In genomic region chr16:69922200-69922599, GRCh38 we compare ENCODE assay signal across 13 cellular contexts. TPM values are rescaled to one million over a fixed set of nuclear protein-coding genes. Genes with fewer than 3 reads are reported as not detected.
"Had no signal": no experiment of that assay in that cellular context is flagged by ENCODE, and none has a peak within 500 bp of the region (broad histone marks: within the 10 kb centered on the region; RNA-seq: fewer than 3 reads in every experiment).

No MANE protein-coding gene starts in this region.

- H3K9me3 ChIP-seq: esophagus muscularis mucosa, SK-N-SH, stomach had no signal

- H3K9ac ChIP-seq: SK-N-SH had no signal

- H3K27ac ChIP-seq: stomach had no signal

- H3K27me3 ChIP-seq: esophagus muscularis mucosa, stomach had no signal

- DNase-seq: activated CD4-positive, alpha-beta memory T cell treated with anti-CD3 and anti-CD28 coated beads for 36 hours; activated CD4-positive, alpha-beta T cell treated with anti-CD3 and anti-CD28 coated beads for 36 hours; activated naive CD4-positive, alpha-beta T cell; activated naive CD8-positive, alpha-beta T cell treated with anti-CD3 and anti-CD28 coated beads for 36 hours; activated T-cell treated with anti-CD3 and anti-CD28 coated beads for 4 hours; amygdala; effector CD8-positive, alpha-beta T cell; hypothalamus; SK-N-SH; stimulated activated CD4-positive, alpha-beta T cell treated with anti-CD3 and anti-CD28 coated beads, Interleukin-4, amount 100 ng/mL, for 24 hours; stomach had no signal

- H3K4me2 ChIP-seq: SK-N-SH had no signal

- H3K4me3 ChIP-seq: esophagus muscularis mucosa, stomach had no signal

RNA-seq across cellular contexts. Expression of gene CLEC18A, which starts 28.9 kb away (rescaled TPM):
- total RNA-seq: lung microvascular endothelial cell had no signal
